13 cellular contexts compared by ENCODE assay signal in the genomic region with DNA sequence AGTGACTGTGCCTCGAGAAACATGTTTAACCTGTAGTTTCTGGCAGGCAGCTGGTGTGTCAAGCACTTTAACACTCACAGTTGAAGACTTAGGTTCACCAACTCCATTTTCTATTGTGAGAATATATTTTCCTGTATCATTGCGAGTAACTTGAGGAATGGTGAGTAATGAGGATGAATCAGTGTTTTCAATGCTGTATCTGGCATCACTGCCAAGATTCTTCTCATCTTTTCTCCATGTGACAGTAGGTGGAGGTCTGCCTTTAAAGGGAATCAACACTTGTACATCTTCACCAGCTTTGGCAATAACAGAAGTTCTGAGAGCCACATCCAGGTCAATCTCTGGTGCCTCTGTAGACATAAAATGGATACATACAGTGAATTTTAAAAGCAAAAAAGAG.
A peak's percentile ranks its signal among the peaks of the same experiment; 100 is the strongest.
DNase-seq lines count a peak whose midpoint lies in the region; ATAC-seq and TF ChIP-seq lines count a peak whose summit lies in the region.
"Had no signal": no experiment of that assay in that cellular context is flagged by ENCODE, and none has a peak within 500 bp of the region (broad histone marks: within the 10 kb centered on the region; RNA-seq: fewer than 3 reads in every experiment).

No MANE protein-coding gene starts in this region.

- H3K27me3 ChIP-seq in mesenchymal stem cell (ENCODE audit: control insufficient read depth in 1 of 2, insufficient read depth in 1 of 2, low read length in 2 of 2) (no peaks in the 10 kb centered on the region), spleen (replicated peaks in 1 of 7) (no peaks in the 10 kb centered on the region)
- H3K27me3 ChIP-seq: neutrophil had no signal

- no peaks in the 10 kb centered on the region for H3K27me3 Mint-ChIP-seq in chondrocyte (ENCODE audit: low read depth)

- no peak overlapping the region for H2BK15ac ChIP-seq in mesenchymal stem cell (ENCODE audit: low read depth, poor library complexity, severe bottlenecking)

- H3K36me3 ChIP-seq in mesenchymal stem cell (ENCODE audit: control insufficient read depth in 1 of 2, insufficient read depth in 2 of 2, low read depth in 1 of 2, low read length in 2 of 2) (peaks cover 7 to 21% of the 10 kb centered on the region in 2 experiments), spleen (peaks cover 0 to 85% (median 30%) of the 10 kb centered on the region in 6 donors)

- peak overlapping the region; percentile 11 for H3K9ac ChIP-seq in mesenchymal stem cell (ENCODE audit: low read length)
- H3K9ac ChIP-seq: KMS-11 had no signal

- DNase-seq in AG10803 (ENCODE audit: low read depth): peak; percentile 86
- DNase-seq in M059J (ENCODE audit: low read depth): peak; percentile 70
- DNase-seq in chondrocyte (ENCODE audit: low spot score): no peak
- DNase-seq in mesenchymal stem cell: peak; percentile 8
- no peak for DNase-seq in spleen
- DNase-seq in medulla oblongata (ENCODE audit: extremely low spot score): no peak
- no peak for DNase-seq in NCI-H345 (lab: John Stamatoyannopoulos, UW)
- DNase-seq: COR-L47, left cardiac atrium, NCI-H2227 treated with DMSO at 0.1 percent for 48 hours had no signal

- H3K4me1 ChIP-seq in mesenchymal stem cell (ENCODE audit: control insufficient read depth, insufficient read depth, low read depth, low read length) (no peaks in the 10 kb centered on the region), spleen (no peaks in the 10 kb centered on the region)

- H3K27ac ChIP-seq in mesenchymal stem cell (ENCODE audit: low read length, poor library complexity, severe bottlenecking): no peak overlapping the region
- no peak overlapping the region for H3K27ac ChIP-seq in spleen
- H3K27ac ChIP-seq: KMS-11 had no signal

- ATAC-seq in HG03469 (IDR thresholded peaks at IDR 0.05; ENCODE audit: unreplicated experiment): no peak

- H3K18ac ChIP-seq in mesenchymal stem cell (ENCODE audit: low read depth in 1 of 2, low read length in 2 of 2): no peak overlapping the region

- no peak overlapping the region for H4K8ac ChIP-seq in mesenchymal stem cell (ENCODE audit: low read length)

- H3K23ac ChIP-seq in mesenchymal stem cell (ENCODE audit: low read length in 2 of 2): no peak overlapping the region

- TF ChIP-seq CTCF in AG10803 (conservative IDR thresholded peaks at IDR 0.05; ENCODE audit: low read length) (no peak), chondrocyte (IDR thresholded peaks at IDR 0.05) (no peak), spleen (IDR thresholded peaks at IDR 0.05 in 8 of 11, conservative IDR thresholded peaks at IDR 0.05 in 3 of 11) (no peak)

- H2BK5ac ChIP-seq in mesenchymal stem cell (ENCODE audit: low read depth, low read length, poor library complexity, severe bottlenecking): no peak overlapping the region

- TF ChIP-seq POLR2A in spleen (IDR thresholded peaks at IDR 0.05): no peak

- H3K14ac ChIP-seq in mesenchymal stem cell (ENCODE audit: low read length in 2 of 2): no peak overlapping the region

- H2AFZ ChIP-seq in mesenchymal stem cell (ENCODE audit: low read depth, low read length): no peak overlapping the region

- no peak overlapping the region for H3K4me2 ChIP-seq in mesenchymal stem cell (ENCODE audit: low read length, poor library complexity, severe bottlenecking)
- H3K4me2 ChIP-seq: KMS-11 had no signal

- WGBS in mesenchymal stem cell: 65% methylated on average over 2 of the region's 2 CpGs
- WGBS in spleen, 5 donors: 93 to 98% (median 94%) methylated on average over 2 of the region's 2 CpGs

- peak overlapping the region; percentile 68 for H3K27ac Mint-ChIP-seq in chondrocyte (ENCODE audit: unreplicated experiment)

- intact Hi-C loops in spleen (cut with DNase I; ENCODE audit: low total_unique reads): no loop called here

- no peak overlapping the region for H2BK120ac ChIP-seq in mesenchymal stem cell (ENCODE audit: low read depth, low read length)

- no peak overlapping the region for H3K4me3 Mint-ChIP-seq in chondrocyte (ENCODE audit: unreplicated experiment)

- H3K4me1 Mint-ChIP-seq in chondrocyte (ENCODE audit: low read depth): peaks cover 14% of the 10 kb centered on the region

- H3K9me3 ChIP-seq in mesenchymal stem cell (ENCODE audit: control insufficient read depth, low read length): no peaks in the 10 kb centered on the region
- H3K9me3 ChIP-seq in spleen: no peaks in the 10 kb centered on the region
- H3K9me3 ChIP-seq: neutrophil had no signal

- H2BK12ac ChIP-seq in mesenchymal stem cell (ENCODE audit: low read length in 2 of 2): no peak overlapping the region

- peaks cover 15% of the 10 kb centered on the region for H3K36me3 Mint-ChIP-seq in chondrocyte (ENCODE audit: low read depth)

- no peaks in the 10 kb centered on the region for H3K9me3 Mint-ChIP-seq in chondrocyte (ENCODE audit: low read depth)

- H3K79me1 ChIP-seq in mesenchymal stem cell (replicated peaks; ENCODE audit: low read length, poor library complexity, severe bottlenecking): peaks cover 11% of the 10 kb centered on the region

- no peak overlapping the region for H4K91ac ChIP-seq in mesenchymal stem cell (ENCODE audit: low read length)

- H2AK5ac ChIP-seq in mesenchymal stem cell (ENCODE audit: low read length, severe bottlenecking): no peak overlapping the region

- no peak overlapping the region for H3K4ac ChIP-seq in mesenchymal stem cell (ENCODE audit: low read depth in 1 of 2, low read length in 2 of 2)

- H3K4me3 ChIP-seq in AG10803 (ENCODE audit: low read length): no peak overlapping the region
- H3K4me3 ChIP-seq in mesenchymal stem cell (ENCODE audit: insufficient read depth in 1 of 2, low read depth in 1 of 2, low read length in 2 of 2): no peak overlapping the region
- H3K4me3 ChIP-seq in spleen: no peak overlapping the region

Comparison
In these comparisons a context has a peak if more than half of its experiments do, and no peak if none do; other contexts are left out.
1. DNase-seq: peak in AG10803 (single experiment), M059J (single experiment) and mesenchymal stem cell (single experiment); none in chondrocyte (single experiment), spleen (single experiment), medulla oblongata (single experiment) and NCI-H345 (single experiment).